15 cellular contexts compared by ENCODE assay signal in genomic region chr2:231355802-231356473, GRCh38. TPM values are rescaled to one million over a fixed set of nuclear protein-coding genes. Genes with fewer than 3 reads are reported as not detected.
A peak's percentile ranks its signal among the peaks of the same experiment; 100 is the strongest.
DNase-seq lines count a peak whose midpoint lies in the region; ATAC-seq and TF ChIP-seq lines count a peak whose summit lies in the region.
"Had no signal": no experiment of that assay in that cellular context is flagged by ENCODE, and none has a peak within 500 bp of the region (broad histone marks: within the 10 kb centered on the region; RNA-seq: fewer than 3 reads in every experiment).

No MANE protein-coding gene starts in this region.

- H3K4me3 ChIP-seq in astrocyte of the spinal cord (ENCODE audit: low read depth, low read length), result no peak overlapping the region
- H3K4me3 ChIP-seq: HAP-1, PC-9, spleen had no signal

- ATAC-seq in left cardiac atrium (peak; percentile 28 to 56), omental fat pad (ENCODE audit: low FRiP score) (peak; percentile 46), GM21423 (IDR thresholded peaks at IDR 0.05; ENCODE audit: unreplicated experiment) (no peak)
- ATAC-seq: T-cell had no signal

- peak; percentile 69 for DNase-seq in astrocyte of the spinal cord (ENCODE audit: low read depth, low spot score)
- no peak for DNase-seq in left cardiac atrium
- no peak for DNase-seq in omental fat pad (ENCODE audit: low spot score)
- no peak for DNase-seq in NCI-H526 (lab: John Stamatoyannopoulos, UW)
- DNase-seq in UCSD-AML1 (lab: John Stamatoyannopoulos, UW; ENCODE audit: unreplicated experiment), result no peak
- no peak for DNase-seq in Kasumi-1 (lab: John Stamatoyannopoulos, UW)
- DNase-seq: activated naive CD4-positive, alpha-beta T cell treated with anti-CD3 and anti-CD28 coated beads, Interleukin-2, amount 10 ng/mL, durations not matched to agents 7 days and 5 days; CD4-positive, alpha-beta memory T cell; KBM-7; NCI-H510A; PC-9; spleen had no signal

- TF ChIP-seq CTCF in astrocyte of the spinal cord (IDR thresholded peaks at IDR 0.05; ENCODE audit: low read depth, low read length), result no peak
- TF ChIP-seq CTCF in omental fat pad (IDR thresholded peaks at IDR 0.05), result no peak

- intact Hi-C loops in left cardiac atrium (cut with DNase I), result no loop called here

- in situ Hi-C loops in astrocyte of the spinal cord (cut with HindIII; ENCODE audit: low sequenced_read_pairs), result no loop called here

RNA-seq across cellular contexts. Expression of gene B3GNT7, which starts 39.6 kb away (rescaled TPM):
- total RNA-seq in left cardiac atrium, result 1 to 10 TPM; 4.5 to 8.0 TPM
- 10 to 100 TPM in 1 of 4 donors, 1 to 10 TPM in 3; 2.8 to 12.6 (median 6.1) TPM for total RNA-seq in omental fat pad
- total RNA-seq: CD4-positive, alpha-beta memory T cell had no signal
